In the genomic region with DNA sequence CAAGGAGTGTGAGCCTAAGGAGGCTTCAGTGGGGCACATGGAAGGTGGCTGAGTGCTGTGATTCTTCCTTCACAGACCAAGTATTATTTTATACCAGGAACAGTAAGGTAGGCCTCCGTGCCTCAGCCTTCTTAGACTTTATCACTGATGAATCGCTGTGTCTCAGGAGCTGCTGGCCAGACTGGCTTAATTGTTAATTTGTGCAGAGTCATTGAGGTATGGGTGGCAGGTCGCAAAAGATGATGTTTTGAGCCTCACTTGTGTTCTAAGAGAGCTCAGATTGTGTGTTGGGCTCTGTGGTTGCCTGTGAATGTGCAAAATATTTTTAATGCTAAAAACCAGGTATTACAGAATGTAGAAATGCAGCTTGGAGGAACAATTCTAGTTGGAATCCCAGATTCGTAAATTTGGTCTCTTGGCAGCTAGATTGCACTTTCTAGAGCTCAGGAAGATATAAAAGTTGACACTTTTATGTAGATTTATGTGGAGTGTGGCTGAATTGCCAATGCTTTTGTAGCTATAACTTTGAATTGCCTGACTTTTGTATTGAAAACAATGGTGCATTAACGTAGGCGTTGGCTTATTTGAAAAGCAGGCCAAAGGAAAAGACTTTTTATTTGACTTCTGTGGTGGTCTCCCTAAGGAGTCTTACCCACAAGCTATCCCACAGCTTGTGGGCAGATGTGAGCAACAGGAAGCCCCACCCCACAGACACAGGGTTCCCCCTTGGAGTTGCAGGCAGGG, we compare ENCODE assay signal across 28 cellular contexts. TPM values are rescaled to one million over a fixed set of nuclear protein-coding genes. Genes with fewer than 3 reads are reported as not detected.
A peak's percentile ranks its signal among the peaks of the same experiment; 100 is the strongest.
DNase-seq lines count a peak whose midpoint lies in the region; ATAC-seq and TF ChIP-seq lines count a peak whose summit lies in the region.
"Had no signal": no experiment of that assay in that cellular context is flagged by ENCODE, and none has a peak within 500 bp of the region (broad histone marks: within the 10 kb centered on the region; RNA-seq: fewer than 3 reads in every experiment).

No MANE protein-coding gene starts in this region.

- no peak overlapping the region for H3K27ac ChIP-seq in BLaER1 treated with 17β-estradiol and CSF1 and Interleukin-3, amounts not matched to agents 10 nM and 100 nM
- H3K27ac ChIP-seq in mesenchymal stem cell (ENCODE audit: low read length, poor library complexity, severe bottlenecking) = no peak overlapping the region
- H3K27ac ChIP-seq: KMS-11, left lung, neutrophil, RWPE1, spleen had no signal

- WGBS in lower leg skin, 2 donors = 50 to 52% methylated on average over 6 of the region's 6 CpGs
- 57% methylated on average over 6 of the region's 6 CpGs for WGBS in mesenchymal stem cell

- H3K36me3 Mint-ChIP-seq in brain = peaks cover 28% of the 10 kb centered on the region
- peaks cover 26% of the 10 kb centered on the region for H3K36me3 Mint-ChIP-seq in nephron progenitor cell (ENCODE audit: low read depth)

- peak overlapping the region in 3 of 5 experiments; percentile 55 to 64 (median 62) for H3K27ac Mint-ChIP-seq in brain
- peak overlapping the region; percentile 92 for H3K27ac Mint-ChIP-seq in nephron progenitor cell
- H3K27ac Mint-ChIP-seq: activated CD8-positive, alpha-beta memory T cell treated with anti-CD3 and anti-CD28 coated beads, Interleukin-2, amount 10 ng/mL, durations not matched to agents 7 days and 5 days; activated naive CD8-positive, alpha-beta T cell; activated T-helper 1 cell treated with anti-CD3 and anti-CD28 coated beads, Interleukin-12 subunit alpha, Interleukin-12 subunit beta, Interleukin-2, Interleukin-4 antibody, amounts not matched to agents 30 ng/mL and 10 ng/mL and 1 ng/mL, durations not matched to agents 14 hours and 24 hours and 36 hours had no signal

- ATAC-seq in HG02970 (IDR thresholded peaks at IDR 0.05; ENCODE audit: low FRiP score, unreplicated experiment) = no peak
- ATAC-seq: activated CD8-positive, alpha-beta memory T cell treated with anti-CD3 and anti-CD28 coated beads, Interleukin-2, amount 10 ng/mL, durations not matched to agents 7 days and 5 days; left lung; mucosa of descending colon; SK-N-SH treated with all-trans-retinoic acid at 6 μM for 48 hours; stimulated activated naive CD8-positive, alpha-beta T cell treated with anti-CD3 and anti-CD28 coated beads, Interleukin-15, amount 100 ng/mL, for 72 hours had no signal

- intact Hi-C loops in lower leg skin (cut with DNase I; ENCODE audit: low total_unique reads) = no loop called here

- H4K20me1 ChIP-seq in BLaER1 treated with 17β-estradiol and CSF1 and Interleukin-3, amounts not matched to agents 10 nM and 100 nM = peaks cover 0 to 20% (median 7%) of the 10 kb centered on the region in 11 experiments; a peak in 8 of 22 replicates

- peaks cover 0 to 3% (median 0%) of the 10 kb centered on the region in 5 experiments for H3K9me3 Mint-ChIP-seq in brain
- H3K9me3 Mint-ChIP-seq in nephron progenitor cell = peaks cover 4% of the 10 kb centered on the region
- H3K9me3 Mint-ChIP-seq: activated T-helper 1 cell treated with anti-CD3 and anti-CD28 coated beads, Interleukin-12 subunit alpha, Interleukin-12 subunit beta, Interleukin-2, Interleukin-4 antibody, amounts not matched to agents 30 ng/mL and 10 ng/mL and 1 ng/mL, durations not matched to agents 14 hours and 24 hours and 36 hours; stimulated activated naive CD8-positive, alpha-beta T cell treated with anti-CD3 and anti-CD28 coated beads, Interleukin-15, amount 100 ng/mL, for 72 hours had no signal

- CTCF ChIA-PET in HEK293T (lab: Yijun Ruan, JAX) = no interaction called here

- H2BK120ac ChIP-seq in mesenchymal stem cell (ENCODE audit: low read depth, low read length) = no peak overlapping the region

- H3K4me1 Mint-ChIP-seq in brain (peaks cover 34% of the 10 kb centered on the region), nephron progenitor cell (peaks cover 36% of the 10 kb centered on the region)
- H3K4me1 Mint-ChIP-seq: activated CD8-positive, alpha-beta memory T cell treated with anti-CD3 and anti-CD28 coated beads, Interleukin-2, amount 10 ng/mL, durations not matched to agents 7 days and 5 days; stimulated activated naive CD8-positive, alpha-beta T cell treated with anti-CD3 and anti-CD28 coated beads, Interleukin-15, amount 100 ng/mL, for 72 hours had no signal

- H3K9ac ChIP-seq in BLaER1 treated with 17β-estradiol and CSF1 and Interleukin-3, amounts not matched to agents 10 nM and 100 nM = no peak overlapping the region; a peak in 1 of 22 replicates
- no peak overlapping the region for H3K9ac ChIP-seq in mesenchymal stem cell (ENCODE audit: low read length)
- H3K9ac ChIP-seq: KMS-11 had no signal

- no peak overlapping the region for H3K23ac ChIP-seq in mesenchymal stem cell (ENCODE audit: low read length in 2 of 2)

- TF ChIP-seq CTCF in brain (conservative IDR thresholded peaks at IDR 0.05) = no peak
- no peak for TF ChIP-seq CTCF in nephron progenitor cell (IDR thresholded peaks at IDR 0.05)
- TF ChIP-seq CTCF in lower leg skin (IDR thresholded peaks at IDR 0.05) = no peak

- no peak overlapping the region for H3K14ac ChIP-seq in mesenchymal stem cell (ENCODE audit: low read length in 2 of 2)

- H3K4me2 ChIP-seq in BLaER1 treated with 17β-estradiol and CSF1 and Interleukin-3, amounts not matched to agents 10 nM and 100 nM = peak overlapping the region; percentile 25 to 76 (median 71); a peak in 21 of 22 replicates
- no peak overlapping the region for H3K4me2 ChIP-seq in mesenchymal stem cell (ENCODE audit: low read length, poor library complexity, severe bottlenecking)
- H3K4me2 ChIP-seq: KMS-11 had no signal

- no peaks in the 10 kb centered on the region for H3K27me3 ChIP-seq in BLaER1 treated with 17β-estradiol and CSF1 and Interleukin-3, amounts not matched to agents 10 nM and 100 nM
- H3K27me3 ChIP-seq in mesenchymal stem cell (ENCODE audit: control insufficient read depth in 1 of 2, insufficient read depth in 1 of 2, low read length in 2 of 2) = no peaks in the 10 kb centered on the region
- H3K27me3 ChIP-seq: left lung, neutrophil, spleen had no signal

- H3K9me3 ChIP-seq in BLaER1 treated with 17β-estradiol and CSF1 and Interleukin-3, amounts not matched to agents 10 nM and 100 nM (replicated peaks in 1 of 11) = no peaks in the 10 kb centered on the region
- H3K9me3 ChIP-seq in mesenchymal stem cell (ENCODE audit: control insufficient read depth, low read length) = no peaks in the 10 kb centered on the region
- H3K9me3 ChIP-seq: left lung, mucosa of descending colon, neutrophil, spleen had no signal

- POLR2A ChIA-PET in HEK293T (lab: Yijun Ruan, JAX) = no interaction called here

- no peak overlapping the region for H4K91ac ChIP-seq in mesenchymal stem cell (ENCODE audit: low read length)

- peaks cover 19% of the 10 kb centered on the region for H3K79me1 ChIP-seq in mesenchymal stem cell (replicated peaks; ENCODE audit: low read length, poor library complexity, severe bottlenecking)

- no peak overlapping the region for H4K8ac ChIP-seq in mesenchymal stem cell (ENCODE audit: low read length)

- H3K36me3 ChIP-seq in BLaER1 treated with 17β-estradiol and CSF1 and Interleukin-3, amounts not matched to agents 10 nM and 100 nM = peaks cover 4 to 45% (median 24%) of the 10 kb centered on the region in 11 experiments; a peak in 20 of 22 replicates
- H3K36me3 ChIP-seq in mesenchymal stem cell (ENCODE audit: control insufficient read depth in 1 of 2, insufficient read depth in 2 of 2, low read depth in 1 of 2, low read length in 2 of 2) = peaks cover 0 to 3% of the 10 kb centered on the region in 2 experiments
- H3K36me3 ChIP-seq: neutrophil had no signal

- H2AK5ac ChIP-seq in mesenchymal stem cell (ENCODE audit: low read length, severe bottlenecking) = no peak overlapping the region

- no peak overlapping the region for H3K18ac ChIP-seq in mesenchymal stem cell (ENCODE audit: low read depth in 1 of 2, low read length in 2 of 2)

- no peak overlapping the region for H3K4ac ChIP-seq in mesenchymal stem cell (ENCODE audit: low read depth in 1 of 2, low read length in 2 of 2)

- H3K4me3 Mint-ChIP-seq in brain (no peak overlapping the region), nephron progenitor cell (no peak overlapping the region)
- H3K4me3 Mint-ChIP-seq: activated CD8-positive, alpha-beta memory T cell treated with anti-CD3 and anti-CD28 coated beads, Interleukin-2, amount 10 ng/mL, durations not matched to agents 7 days and 5 days; activated naive CD8-positive, alpha-beta T cell; activated T-helper 1 cell treated with anti-CD3 and anti-CD28 coated beads, Interleukin-12 subunit alpha, Interleukin-12 subunit beta, Interleukin-2, Interleukin-4 antibody, amounts not matched to agents 30 ng/mL and 10 ng/mL and 1 ng/mL, durations not matched to agents 14 hours and 24 hours and 36 hours; stimulated activated naive CD8-positive, alpha-beta T cell treated with anti-CD3 and anti-CD28 coated beads, Interleukin-15, amount 100 ng/mL, for 72 hours had no signal

- TF ChIP-seq POLR2A in lower leg skin (IDR thresholded peaks at IDR 0.05) = no peak

- no peak overlapping the region for H2BK12ac ChIP-seq in mesenchymal stem cell (ENCODE audit: low read length in 2 of 2)

- H2AFZ ChIP-seq in mesenchymal stem cell (ENCODE audit: low read depth, low read length) = no peak overlapping the region

- no peak overlapping the region for H2BK5ac ChIP-seq in mesenchymal stem cell (ENCODE audit: low read depth, low read length, poor library complexity, severe bottlenecking)

- H3K27me3 Mint-ChIP-seq in brain (no peaks in the 10 kb centered on the region), nephron progenitor cell (ENCODE audit: low read depth, poor library complexity) (no peaks in the 10 kb centered on the region)
- H3K27me3 Mint-ChIP-seq: activated CD8-positive, alpha-beta memory T cell treated with anti-CD3 and anti-CD28 coated beads, Interleukin-2, amount 10 ng/mL, durations not matched to agents 7 days and 5 days; activated naive CD8-positive, alpha-beta T cell; stimulated activated naive CD8-positive, alpha-beta T cell treated with anti-CD3 and anti-CD28 coated beads, Interleukin-15, amount 100 ng/mL, for 72 hours had no signal

- no peak overlapping the region for H3K4me3 ChIP-seq in BLaER1 treated with 17β-estradiol and CSF1 and Interleukin-3, amounts not matched to agents 10 nM and 100 nM
- H3K4me3 ChIP-seq in lower leg skin (ENCODE audit: low read depth, poor library complexity, severe bottlenecking) = no peak overlapping the region
- no peak overlapping the region for H3K4me3 ChIP-seq in mesenchymal stem cell (ENCODE audit: insufficient read depth in 1 of 2, low read depth in 1 of 2, low read length in 2 of 2)
- H3K4me3 ChIP-seq: left lung, mucosa of descending colon, spleen had no signal

- H3K4me1 ChIP-seq in BLaER1 treated with 17β-estradiol and CSF1 and Interleukin-3, amounts not matched to agents 10 nM and 100 nM = peaks cover 28 to 59% (median 34%) of the 10 kb centered on the region in 10 experiments
- peaks cover 1% of the 10 kb centered on the region for H3K4me1 ChIP-seq in mesenchymal stem cell (ENCODE audit: control insufficient read depth, insufficient read depth, low read depth, low read length)
- H3K4me1 ChIP-seq: left lung, spleen had no signal

- DNase-seq in HEK293T (ENCODE audit: extremely low spot score) = peak; percentile 30
- no peak for DNase-seq in nephron progenitor cell
- no peak for DNase-seq in activated CD8-positive, alpha-beta memory T cell treated with anti-CD3 and anti-CD28 coated beads for 24 hours
- DNase-seq in lower leg skin (ENCODE audit: low spot score in 2 of 2) = no peak
- DNase-seq in mesenchymal stem cell = no peak
- DNase-seq: activated CD8-positive, alpha-beta memory T cell treated with anti-CD3 and anti-CD28 coated beads, Interleukin-2, amount 10 ng/mL, durations not matched to agents 7 days and 5 days; AML-193; cerebellar nuclear complex; effector CD8-positive, alpha-beta T cell; glutamatergic neuron; left lung; mucosa of descending colon; NCI-H1092; NCI-H2081; NCI-H510A; spleen; stimulated activated CD4-positive, alpha-beta T cell treated with anti-CD3 and anti-CD28 coated beads, Interleukin-4, amount 100 ng/mL, for 24 hours; stimulated activated naive CD8-positive, alpha-beta T cell treated with anti-CD3 and anti-CD28 coated beads, Interleukin-15, amount 100 ng/mL, for 72 hours; trophoblast cell had no signal

- no peak overlapping the region for H2BK15ac ChIP-seq in mesenchymal stem cell (ENCODE audit: low read depth, poor library complexity, severe bottlenecking)

RNA-seq across cellular contexts. Expression of a gene that starts 53.4 kb away (rescaled TPM):
- polyA plus RNA-seq in brain (ENCODE audit: insufficient read depth, low read depth, low replicate concordance) = 13.1 TPM
- total RNA-seq in lower leg skin = 10 to 100 TPM; 11.7 to 17.1 (median 15.5) TPM
- 8.1 TPM for polyA plus RNA-seq in mesenchymal stem cell (2013, experiment 1 of 2)
- 7.8 TPM for polyA plus RNA-seq in mesenchymal stem cell (2013, experiment 2 of 2)
